8 cellular contexts compared by ENCODE assay signal in genomic region chrX:21839334-21840198, GRCh38. TPM values are rescaled to one million over a fixed set of nuclear protein-coding genes. Genes with fewer than 3 reads are reported as not detected.
DNase-seq lines count a peak whose midpoint lies in the region; ATAC-seq and TF ChIP-seq lines count a peak whose summit lies in the region.

MBTPS2 (plus strand) TSS chrX:21839617; CDS start chrX:21839735, 118 bp downstream.

- H3K27ac Mint-ChIP-seq in chondrocyte (ENCODE audit: unreplicated experiment) = peak within 1 kb of the TSS; percentile 89

- DNase-seq in Ammon's horn (ENCODE audit: low spot score) (peak; percentile 77), NCI-H460 (ENCODE audit: extremely low read depth, low read depth) (peak; percentile 84), chondrocyte (ENCODE audit: low spot score) (peak; percentile 95), kidney glomerular epithelial cell (lab: John Stamatoyannopoulos, UW) (peak; percentile 45)
- peak; percentile 73 for DNase-seq in activated CD4-positive, alpha-beta T cell treated with anti-CD3 and anti-CD28 coated beads for 1 hour
- peak; percentile 70 to 73 for DNase-seq in stimulated activated CD4-positive, alpha-beta T cell treated with anti-CD3 and anti-CD28 coated beads, Interleukin-15, amount 100 ng/mL, for 48 hours (ENCODE audit: low read depth in 2 of 2)

- peak; percentile 69 for TF ChIP-seq POLR2A in GM19099 (IDR thresholded peaks at IDR 0.05; ENCODE audit: extremely low read depth, insufficient read length, low read depth)

- H3K9me3 Mint-ChIP-seq in chondrocyte (ENCODE audit: low read depth) = no peaks in the 10 kb centered on the region

- ATAC-seq in HG03378 (IDR thresholded peaks at IDR 0.05; ENCODE audit: unreplicated experiment) = peak; percentile 86

- H3K4me1 Mint-ChIP-seq in chondrocyte (ENCODE audit: low read depth) = peaks cover 22% of the 10 kb centered on the region

- peaks cover 2% of the 10 kb centered on the region for H3K36me3 Mint-ChIP-seq in chondrocyte (ENCODE audit: low read depth)

- TF ChIP-seq CTCF in chondrocyte (IDR thresholded peaks at IDR 0.05) = peak; percentile 74

- no peaks in the 10 kb centered on the region for H3K27me3 Mint-ChIP-seq in chondrocyte (ENCODE audit: low read depth)

- H3K4me3 Mint-ChIP-seq in chondrocyte (ENCODE audit: unreplicated experiment) = peak within 1 kb of the TSS; percentile 81

RNA-seq across cellular contexts. Expression of gene MBTPS2, which starts in this region (rescaled TPM):
- 17.7 and 23.0 TPM in 2 replicates for total RNA-seq in NCI-H460 (2014; rRNA removed; shearing (Covaris generic))
- 15.1 and 17.5 TPM in 2 replicates for polyA plus RNA-seq in NCI-H460 (2014; cell fraction: nucleus; rRNA removed)
- total RNA-seq in chondrocyte = 21.0 to 30.4 TPM (median 21.9 TPM) in 3 replicates

Comparison
In these comparisons a context has a peak if more than half of its experiments do, and no peak if none do; other contexts are left out.
1. Peak in every context shown above with its lines: DNase-seq and ATAC-seq.
2. DNase-seq: peak in every context shown above with its lines; median percentile 95 in chondrocyte; 84 in NCI-H460; 77 in Ammon's horn; 73 in activated CD4-positive, alpha-beta T cell treated with anti-CD3 and anti-CD28 coated beads for 1 hour; 72 in stimulated activated CD4-positive, alpha-beta T cell treated with anti-CD3 and anti-CD28 coated beads, Interleukin-15, amount 100 ng/mL, for 48 hours; 45 in kidney glomerular epithelial cell.